Comparison of ENCODE assay signal across 9 cellular contexts in genomic region chr1:153509729-153510354, GRCh38. TPM values are rescaled to one million over a fixed set of nuclear protein-coding genes. Genes with fewer than 3 reads are reported as not detected.
A peak's percentile ranks its signal among the peaks of the same experiment; 100 is the strongest.
DNase-seq lines count a peak whose midpoint lies in the region; ATAC-seq, FAIRE-seq and TF ChIP-seq lines count a peak whose summit lies in the region.
"Had no signal": no experiment of that assay in that cellular context is flagged by ENCODE, and none has a peak within 500 bp of the region (broad histone marks: within the 10 kb centered on the region; RNA-seq: fewer than 3 reads in every experiment).

No MANE protein-coding gene starts in this region.

- no peak for ATAC-seq in PC-3
- ATAC-seq in aorta (ENCODE audit: low FRiP score) = no peak

- H3F3A ChIP-seq in PC-3 (ENCODE audit: low read length, unreplicated experiment) = peaks cover 8% of the 10 kb centered on the region

- in situ Hi-C loops in ACHN (cut with HindIII; ENCODE audit: low pct_ligation_motif_present, low pct_unique_long_range_greater_than_20kb, low sequenced_read_pairs) = no loop called here

- DNase-seq in ACHN = peak; percentile 34
- DNase-seq in GM18507 (ENCODE audit: extremely low spot score, insufficient read length, low read depth) = peak; percentile 30
- peak; percentile 71 for DNase-seq in PC-3
- DNase-seq in activated T-cell treated with anti-CD3 and anti-CD28 coated beads for 4 hours = peak; percentile 55
- peak in 1 of 2 donors; percentile 64 for DNase-seq in foreskin fibroblast
- DNase-seq in stimulated activated CD4-positive, alpha-beta T cell treated with anti-CD3 and anti-CD28 coated beads, Interleukin-2, amount 100 ng/mL, for 24 hours = peak; percentile 78 to 81
- no peak for DNase-seq in aorta
- DNase-seq in epidermal melanocyte (ENCODE audit: insufficient read length, low spot score) = no peak

- intact Hi-C loops in PC-3 (cut with micrococcal nuclease) = loop anchor here (2.0 to 5.0 kb wide), 4 partner anchors 37 to 237 kb away; partner anchors contain the start of genes ILF2, S100A14, S100A3 and S100A4
- intact Hi-C loops in aorta (cut with DNase I) = loop anchor here (5.0 to 10.0 kb wide), 4 partner anchors 102 to 265 kb away; partner anchors contain the start of genes S100A1 (in 1 of the 2), S100A13 (in 1 of the 2), S100A16 (in 1 of the 2) and SLC27A3 (in 1 of the 2)

- TF ChIP-seq CTCF in PC-3 (conservative IDR thresholded peaks at IDR 0.05; ENCODE audit: low read depth, low read length) (peak; percentile 94), foreskin fibroblast (IDR thresholded peaks at IDR 0.05; ENCODE audit: low read depth, low read length) (peak; percentile 58)

- no peak overlapping the region for H3K27ac ChIP-seq in PC-3 (ENCODE audit: low read length)
- H3K27ac ChIP-seq in aorta (ENCODE audit: low read depth in 1 of 2, low read length in 2 of 2) = no peak overlapping the region

- no peaks in the 10 kb centered on the region for H3K9me2 ChIP-seq in PC-3 (replicated peaks; ENCODE audit: low read length)

- no peak overlapping the region for H2AFZ ChIP-seq in PC-3 (ENCODE audit: low read length)

- H3K27me3 ChIP-seq in PC-3 (ENCODE audit: low read length) (no peaks in the 10 kb centered on the region), aorta (ENCODE audit: control insufficient read depth in 1 of 2, insufficient read depth in 2 of 2, low read length in 1 of 2) (no peaks in the 10 kb centered on the region)

- H3K4me1 ChIP-seq in PC-3 (ENCODE audit: insufficient read depth, low read length) = peaks cover 66% of the 10 kb centered on the region
- H3K4me1 ChIP-seq in aorta (ENCODE audit: control insufficient read depth in 1 of 2, insufficient read depth in 2 of 2, low read length in 2 of 2) = peaks cover 0 to 7% of the 10 kb centered on the region in 2 donors

- no TSS peak for BruUV-seq in PC-3 (replicated peaks; lab: Mats Ljungman, UMichigan)

- H3K9ac ChIP-seq in PC-3 (ENCODE audit: low read length) = no peak overlapping the region

- H4K20me1 ChIP-seq in PC-3 (ENCODE audit: low read length) = no peaks in the 10 kb centered on the region

- WGBS in aorta, 2 donors = 63 to 66% methylated on average over 4 of the region's 4 CpGs

- POLR2A ChIA-PET in PC-3 (lab: Charles Lee; ENCODE audit: unreplicated experiment) = no interaction called here

- H3K9me3 ChIP-seq in PC-3 (ENCODE audit: low read length) = no peaks in the 10 kb centered on the region
- no peaks in the 10 kb centered on the region for H3K9me3 ChIP-seq in aorta (ENCODE audit: control insufficient read depth, low read length)

- H3K4me3 ChIP-seq in PC-3 (ENCODE audit: low read length) (no peak overlapping the region), foreskin fibroblast (ENCODE audit: low read depth in 1 of 2, low read length in 2 of 2) (no peak overlapping the region), aorta (ENCODE audit: low read length in 2 of 2) (no peak overlapping the region)

- no peaks in the 10 kb centered on the region for H3K36me3 ChIP-seq in PC-3 (ENCODE audit: low read depth, low read length)
- H3K36me3 ChIP-seq in aorta (ENCODE audit: control insufficient read depth in 1 of 2, insufficient read depth in 2 of 2, low read length in 1 of 2) = no peaks in the 10 kb centered on the region

- FAIRE-seq in GM18507 (lab: Jason Lieb, UNC) = peak; percentile 79

- CTCF ChIA-PET in PC-3 (lab: Charles Lee) = interaction anchor here (0.6 to 2.3 kb wide), 4 partner anchors 25 to 103 kb away, joined by 3 to 24 read pairs (median 6); partner anchors contain the start of gene S100A16

- H3K4me2 ChIP-seq in PC-3 (ENCODE audit: low read length) = no peak overlapping the region

- H3K79me2 ChIP-seq in PC-3 (ENCODE audit: low read length) = no peaks in the 10 kb centered on the region

RNA-seq across cellular contexts. Expression of gene S100A6, which starts 25.9 kb away (rescaled TPM):
- total RNA-seq in PC-3 (2014; rRNA removed) (1,818 and 2,572 TPM in 2 replicates), aorta (1,000 to 10,000 TPM in 1 of 2 donors, 100 to 1,000 TPM in 1; 934 to 1,126 TPM)
- 1,000 to 10,000 TPM; 3,932 to 5,181 TPM for polyA plus RNA-seq in aorta

RNA-seq across cellular contexts. Expression of gene S100A5, which starts 30.9 kb away (rescaled TPM):
- total RNA-seq in PC-3 (2014; rRNA removed) (2.5 and 6.3 TPM in 2 replicates), aorta (not detected)
- not detected for polyA plus RNA-seq in aorta
- total RNA-seq: mononuclear cell had no signal

RNA-seq across cellular contexts. Expression of gene S100A4, which starts 35.8 kb away (rescaled TPM):
- total RNA-seq in PC-3 (2014; rRNA removed) = 32.2 and 55.8 TPM in 2 replicates
- 100 to 1,000 TPM; 406 to 967 TPM for total RNA-seq in aorta
- 1,000 to 10,000 TPM; 3,369 to 4,033 TPM for polyA plus RNA-seq in aorta

RNA-seq across cellular contexts. Expression of gene S100A3, which starts 39.2 kb away (rescaled TPM):
- total RNA-seq in PC-3 (2014; rRNA removed) (4.6 and 7.9 TPM in 2 replicates), aorta (1 to 10 TPM; 2.3 to 3.8 TPM)
- 10 to 100 TPM in 1 of 2 donors, 1 to 10 TPM in 1; 3.0 to 11.7 TPM for polyA plus RNA-seq in aorta
- total RNA-seq: mononuclear cell had no signal

RNA-seq across cellular contexts. Expression of gene S100A7, which starts 49.4 kb away (rescaled TPM):
- total RNA-seq in PC-3 (2014; rRNA removed) (not detected in 2 replicates), aorta (not detected)
- polyA plus RNA-seq in aorta = not detected
- total RNA-seq: mononuclear cell had no signal

Comparison
In these comparisons a context has a peak if more than half of its experiments do, and no peak if none do; other contexts are left out.
1. DNase-seq: peak in ACHN (single experiment), GM18507 (single experiment), PC-3 (single experiment), activated T-cell treated with anti-CD3 and anti-CD28 coated beads for 4 hours (single experiment) and stimulated activated CD4-positive, alpha-beta T cell treated with anti-CD3 and anti-CD28 coated beads, Interleukin-2, amount 100 ng/mL, for 24 hours (2 of 2); none in aorta (0 of 2) and epidermal melanocyte (single experiment).